In the genomic region with DNA sequence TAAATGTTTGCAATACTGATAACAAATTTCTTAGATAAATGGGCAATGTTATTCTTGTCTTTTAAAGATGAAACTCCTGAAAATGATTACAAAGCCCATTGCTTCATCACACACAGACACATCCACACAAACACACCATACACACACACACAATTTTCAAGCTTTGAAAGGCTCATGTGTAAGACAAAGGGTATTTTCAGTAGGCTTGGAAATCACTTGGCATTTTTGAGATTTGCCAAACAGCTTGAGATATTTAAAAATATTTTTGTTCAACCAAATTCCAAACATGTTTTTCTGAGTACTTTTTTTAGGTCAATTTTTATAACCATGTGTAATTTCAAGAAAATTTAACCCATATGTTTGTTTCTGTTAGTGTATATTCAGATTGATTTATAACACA, we compare ENCODE assay signal across 20 cellular contexts.
DNase-seq lines count a peak whose midpoint lies in the region; ATAC-seq and TF ChIP-seq lines count a peak whose summit lies in the region.
"Had no signal": no experiment of that assay in that cellular context is flagged by ENCODE, and none has a peak within 500 bp of the region (broad histone marks: within the 10 kb centered on the region; RNA-seq: fewer than 3 reads in every experiment).

No MANE protein-coding gene starts in this region.

- TF ChIP-seq CTCF in AG10803 (conservative IDR thresholded peaks at IDR 0.05; ENCODE audit: low read length) (no peak), osteocyte (IDR thresholded peaks at IDR 0.05) (no peak), endodermal cell (conservative IDR thresholded peaks at IDR 0.05) (no peak)

- no peaks in the 10 kb centered on the region for H3K4me1 ChIP-seq in endodermal cell (ENCODE audit: control insufficient read depth, insufficient read depth, low read length)
- H3K4me1 ChIP-seq: Caco-2 had no signal

- no peaks in the 10 kb centered on the region for H3K9me3 ChIP-seq in endodermal cell (ENCODE audit: control insufficient read depth, low read length)
- H3K9me3 ChIP-seq: Caco-2 had no signal

- H3K36me3 Mint-ChIP-seq in osteocyte (ENCODE audit: unreplicated experiment) (no peaks in the 10 kb centered on the region), endodermal cell (ENCODE audit: low read depth) (no peaks in the 10 kb centered on the region)
- H3K36me3 Mint-ChIP-seq: CD4-positive, CD25-positive, alpha-beta regulatory T cell; CD8-positive, alpha-beta memory T cell had no signal

- no peaks in the 10 kb centered on the region for H3K9me3 Mint-ChIP-seq in osteocyte (ENCODE audit: unreplicated experiment)
- no peaks in the 10 kb centered on the region for H3K9me3 Mint-ChIP-seq in endodermal cell
- H3K9me3 Mint-ChIP-seq: GM23338, IgD-negative memory B cell had no signal

- no peak for ATAC-seq in HG03432 (IDR thresholded peaks at IDR 0.05; ENCODE audit: unreplicated experiment)
- ATAC-seq: GM23338 had no signal

- no peak overlapping the region for H3K27ac ChIP-seq in endodermal cell (ENCODE audit: low read depth, low read length)

- peaks cover 45% of the 10 kb centered on the region for H3K4me1 Mint-ChIP-seq in osteocyte (ENCODE audit: unreplicated experiment)
- H3K4me1 Mint-ChIP-seq in endodermal cell, result peaks cover 1% of the 10 kb centered on the region
- H3K4me1 Mint-ChIP-seq: B cell; CD4-positive, CD25-positive, alpha-beta regulatory T cell; CD8-positive, alpha-beta memory T cell; IgD-negative memory B cell had no signal

- no peaks in the 10 kb centered on the region for H3K27me3 Mint-ChIP-seq in osteocyte (ENCODE audit: unreplicated experiment)
- H3K27me3 Mint-ChIP-seq in endodermal cell (ENCODE audit: insufficient read depth), result peaks cover 63% of the 10 kb centered on the region
- H3K27me3 Mint-ChIP-seq: B cell; CD4-positive, CD25-positive, alpha-beta regulatory T cell; CD8-positive, alpha-beta memory T cell; IgD-negative memory B cell had no signal

- H3K9ac ChIP-seq in endodermal cell (ENCODE audit: extremely low read depth, low read length, poor library complexity, severe bottlenecking), result no peak overlapping the region

- peak overlapping the region; percentile 65 for H3K27ac Mint-ChIP-seq in osteocyte (ENCODE audit: unreplicated experiment)
- H3K27ac Mint-ChIP-seq in endodermal cell, result no peak overlapping the region
- H3K27ac Mint-ChIP-seq: B cell; CD4-positive, CD25-positive, alpha-beta regulatory T cell; CD8-positive, alpha-beta memory T cell; GM23338; IgD-negative memory B cell had no signal

- H3K27me3 ChIP-seq in endodermal cell (ENCODE audit: control insufficient read depth, insufficient read depth, low read length, poor library complexity, severe bottlenecking), result peaks cover 71% of the 10 kb centered on the region

- H3K4me3 Mint-ChIP-seq in osteocyte (ENCODE audit: unreplicated experiment), result no peak overlapping the region
- H3K4me3 Mint-ChIP-seq in endodermal cell, result no peak overlapping the region
- H3K4me3 Mint-ChIP-seq: B cell; CD4-positive, CD25-positive, alpha-beta regulatory T cell; CD8-positive, alpha-beta memory T cell; GM23338; IgD-negative memory B cell had no signal

- H3K4me3 ChIP-seq in AG10803 (ENCODE audit: low read length) (no peak overlapping the region), endodermal cell (ENCODE audit: low read length) (no peak overlapping the region)
- H3K4me3 ChIP-seq: GM23338 had no signal

- no peaks in the 10 kb centered on the region for H3K36me3 ChIP-seq in endodermal cell (ENCODE audit: control insufficient read depth, insufficient read depth, low read length)

- DNase-seq in AG10803 (ENCODE audit: low read depth), result peak; percentile 52
- DNase-seq in EH (ENCODE audit: low read depth), result peak; percentile 44
- peak; percentile 27 for DNase-seq in dedifferentiated amniotic fluid mesenchymal stem cell (ENCODE audit: extremely low spot score)
- no peak for DNase-seq in osteocyte (ENCODE audit: extremely low spot score, unreplicated experiment)
- no peak for DNase-seq in endodermal cell
- DNase-seq in NCI-H510A (lab: John Stamatoyannopoulos, UW), result no peak
- DNase-seq: ACHN; C1 segment of cervical spinal cord; Caco-2; CD4-positive, CD25-positive, alpha-beta regulatory T cell; CD8-positive, alpha-beta memory T cell; DMS153; DMS79; GF-D8; HCEC 1CT; Karpas-422 had no signal

Comparison
In these comparisons a context has a peak if more than half of its experiments do, and no peak if none do; other contexts are left out.
1. DNase-seq: peak in AG10803 (single experiment), EH (single experiment) and dedifferentiated amniotic fluid mesenchymal stem cell (single experiment); none in osteocyte (single experiment), endodermal cell (single experiment) and NCI-H510A (single experiment).